ENCODE assay signal across 18 cellular contexts in genomic region chr17:58605470-58605869, GRCh38.
DNase-seq lines count a peak whose midpoint lies in the region; ATAC-seq and TF ChIP-seq lines count a peak whose summit lies in the region.
"Had no signal": no experiment of that assay in that cellular context is flagged by ENCODE, and none has a peak within 500 bp of the region (broad histone marks: within the 10 kb centered on the region; RNA-seq: fewer than 3 reads in every experiment).

No MANE protein-coding gene starts in this region.

- peak overlapping the region; percentile 35 for H3K27ac Mint-ChIP-seq in activated T-cell treated with anti-CD3 and anti-CD28 coated beads, Interleukin-2, amount 50 U/mL, for 24 hours
- peak overlapping the region; percentile 5 for H3K27ac Mint-ChIP-seq in stimulated activated memory B cell treated with anti-CD40 and anti-IgM and Interleukin-4, amounts not matched to agents 10 μg/mL and 1 μg/mL and 100 μg/mL, for 72 hours
- H3K27ac Mint-ChIP-seq: CD8-positive, alpha-beta T cell; natural killer cell had no signal

- TF ChIP-seq CTCF in vagina (IDR thresholded peaks at IDR 0.05) = no peak

- H3K9me3 Mint-ChIP-seq in activated T-cell treated with anti-CD3 and anti-CD28 coated beads, Interleukin-2, amount 50 U/mL, for 24 hours = no peaks in the 10 kb centered on the region
- no peaks in the 10 kb centered on the region for H3K9me3 Mint-ChIP-seq in stimulated activated memory B cell treated with anti-CD40 and anti-IgM and Interleukin-4, amounts not matched to agents 10 μg/mL and 1 μg/mL and 100 μg/mL, for 72 hours
- H3K9me3 Mint-ChIP-seq: CD8-positive, alpha-beta T cell; natural killer cell had no signal

- H3K27ac ChIP-seq in vagina = no peak overlapping the region
- H3K27ac ChIP-seq: heart left ventricle, thoracic aorta, VCaP had no signal

- no peaks in the 10 kb centered on the region for H3K27me3 ChIP-seq in vagina
- H3K27me3 ChIP-seq: heart left ventricle had no signal

- no peaks in the 10 kb centered on the region for H3K36me3 ChIP-seq in vagina
- H3K36me3 ChIP-seq: heart left ventricle, thoracic aorta had no signal

- H3K9me3 ChIP-seq in vagina = no peaks in the 10 kb centered on the region
- H3K9me3 ChIP-seq: heart left ventricle, thoracic aorta had no signal

- peaks cover 7% of the 10 kb centered on the region for H3K4me1 Mint-ChIP-seq in activated T-cell treated with anti-CD3 and anti-CD28 coated beads, Interleukin-2, amount 50 U/mL, for 24 hours (ENCODE audit: low read depth)
- peaks cover 11% of the 10 kb centered on the region for H3K4me1 Mint-ChIP-seq in stimulated activated memory B cell treated with anti-CD40 and anti-IgM and Interleukin-4, amounts not matched to agents 10 μg/mL and 1 μg/mL and 100 μg/mL, for 72 hours
- H3K4me1 Mint-ChIP-seq: natural killer cell had no signal

- ATAC-seq in GM18520 (IDR thresholded peaks at IDR 0.05; ENCODE audit: unreplicated experiment) (peak; percentile 50), HG03460 (IDR thresholded peaks at IDR 0.05; ENCODE audit: unreplicated experiment) (no peak)
- ATAC-seq in stimulated activated memory B cell treated with anti-CD40 and anti-IgM and Interleukin-4, amounts not matched to agents 10 μg/mL and 1 μg/mL and 100 μg/mL, for 72 hours = peak; percentile 90
- ATAC-seq: CD8-positive, alpha-beta T cell; heart left ventricle; natural killer cell; right cardiac atrium had no signal

- H3K36me3 Mint-ChIP-seq in activated T-cell treated with anti-CD3 and anti-CD28 coated beads, Interleukin-2, amount 50 U/mL, for 24 hours (ENCODE audit: low read depth) = no peaks in the 10 kb centered on the region
- no peaks in the 10 kb centered on the region for H3K36me3 Mint-ChIP-seq in stimulated activated memory B cell treated with anti-CD40 and anti-IgM and Interleukin-4, amounts not matched to agents 10 μg/mL and 1 μg/mL and 100 μg/mL, for 72 hours
- H3K36me3 Mint-ChIP-seq: CD8-positive, alpha-beta T cell; natural killer cell had no signal

- no peaks in the 10 kb centered on the region for H3K27me3 Mint-ChIP-seq in activated T-cell treated with anti-CD3 and anti-CD28 coated beads, Interleukin-2, amount 50 U/mL, for 24 hours
- no peaks in the 10 kb centered on the region for H3K27me3 Mint-ChIP-seq in stimulated activated memory B cell treated with anti-CD40 and anti-IgM and Interleukin-4, amounts not matched to agents 10 μg/mL and 1 μg/mL and 100 μg/mL, for 72 hours

- intact Hi-C loops in vagina (cut with DNase I) = no loop called here

- no peak overlapping the region for H3K4me3 ChIP-seq in vagina
- H3K4me3 ChIP-seq: heart left ventricle, thoracic aorta had no signal

- DNase-seq in activated T-cell treated with anti-CD3 and anti-CD28 coated beads, Interleukin-2, amount 50 U/mL, for 24 hours = no peak
- DNase-seq in activated T-cell treated with anti-CD3 and anti-CD28 coated beads, Interleukin-2, amount 50 U/mL, for 1 hour = no peak
- DNase-seq in MV-4-11 (lab: John Stamatoyannopoulos, UW) = peak; percentile 73
- DNase-seq in vagina (ENCODE audit: extremely low spot score in 2 of 2) = no peak
- DNase-seq in NCI-H1092 treated with DMSO at 0.1 percent for 48 hours (lab: John Stamatoyannopoulos, UW) = no peak
- DNase-seq: CD8-positive, alpha-beta T cell; DMS153; heart left ventricle; natural killer cell; NCI-H1436; NCI-H69; right cardiac atrium; Right ventricle myocardium superior had no signal

- TF ChIP-seq POLR2A in vagina (IDR thresholded peaks at IDR 0.05) = no peak

- H3K4me1 ChIP-seq in vagina = no peaks in the 10 kb centered on the region

- H3K4me3 Mint-ChIP-seq in activated T-cell treated with anti-CD3 and anti-CD28 coated beads, Interleukin-2, amount 50 U/mL, for 24 hours = no peak overlapping the region
- H3K4me3 Mint-ChIP-seq in stimulated activated memory B cell treated with anti-CD40 and anti-IgM and Interleukin-4, amounts not matched to agents 10 μg/mL and 1 μg/mL and 100 μg/mL, for 72 hours = no peak overlapping the region
- H3K4me3 Mint-ChIP-seq: CD8-positive, alpha-beta T cell; natural killer cell had no signal
